Comparison of ENCODE assay signal across 1 cellular context in the genomic region with DNA sequence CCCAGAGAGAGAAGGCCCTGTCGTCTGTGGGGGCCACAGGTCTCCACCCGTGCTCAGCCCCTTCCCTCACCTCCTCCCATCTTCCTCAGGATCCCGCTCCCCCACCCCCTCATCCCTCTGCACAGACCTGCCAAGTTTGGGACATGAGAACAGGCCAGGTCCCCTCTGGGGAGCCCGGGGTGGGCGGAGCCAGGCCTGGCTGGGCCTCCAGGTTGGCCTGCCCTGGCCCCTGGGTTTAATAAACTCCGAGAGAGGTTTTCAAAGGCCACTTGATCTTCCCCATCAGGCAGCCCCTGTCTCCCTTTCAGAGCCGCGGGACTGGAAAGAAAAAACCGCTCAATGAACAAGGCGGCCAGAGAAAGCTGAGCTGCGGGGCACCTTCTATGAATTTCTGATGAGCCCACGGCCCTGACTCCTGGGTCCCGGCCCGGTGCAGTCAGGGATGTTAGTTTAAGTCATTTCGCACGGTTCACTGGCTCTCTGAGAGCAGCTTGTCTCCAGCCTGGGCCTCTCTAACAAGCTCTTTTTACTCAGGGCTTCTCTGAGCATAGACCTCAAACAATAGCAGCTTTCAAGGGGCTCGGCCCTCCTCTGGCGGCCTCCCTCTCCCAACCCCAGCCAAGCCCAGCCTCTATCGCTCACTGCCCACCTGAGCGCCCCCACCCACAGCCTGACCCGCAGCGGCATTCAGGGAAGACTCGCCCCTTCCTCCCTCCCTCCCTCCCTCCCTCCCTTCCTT.
TF ChIP-seq lines count a peak whose summit lies in the region.

No MANE protein-coding gene starts in this region.

TF ChIP-seq in SK-N-SH treated with all-trans-retinoic acid at 6 μM for 48 hours, 23 proteins besides CTCF, POLR2A, EP300 and RAD21 (continued from another document):
- TF ChIP-seq, protein P1, sequence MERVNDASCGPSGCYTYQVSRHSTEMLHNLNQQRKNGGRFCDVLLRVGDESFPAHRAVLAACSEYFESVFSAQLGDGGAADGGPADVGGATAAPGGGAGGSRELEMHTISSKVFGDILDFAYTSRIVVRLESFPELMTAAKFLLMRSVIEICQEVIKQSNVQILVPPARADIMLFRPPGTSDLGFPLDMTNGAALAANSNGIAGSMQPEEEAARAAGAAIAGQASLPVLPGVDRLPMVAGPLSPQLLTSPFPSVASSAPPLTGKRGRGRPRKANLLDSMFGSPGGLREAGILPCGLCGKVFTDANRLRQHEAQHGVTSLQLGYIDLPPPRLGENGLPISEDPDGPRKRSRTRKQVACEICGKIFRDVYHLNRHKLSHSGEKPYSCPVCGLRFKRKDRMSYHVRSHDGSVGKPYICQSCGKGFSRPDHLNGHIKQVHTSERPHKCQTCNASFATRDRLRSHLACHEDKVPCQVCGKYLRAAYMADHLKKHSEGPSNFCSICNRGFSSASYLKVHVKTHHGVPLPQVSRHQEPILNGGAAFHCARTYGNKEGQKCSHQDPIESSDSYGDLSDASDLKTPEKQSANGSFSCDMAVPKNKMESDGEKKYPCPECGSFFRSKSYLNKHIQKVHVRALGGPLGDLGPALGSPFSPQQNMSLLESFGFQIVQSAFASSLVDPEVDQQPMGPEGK (CRISPR knock-in tag; IDR thresholded peaks at IDR 0.05; ENCODE audit: borderline replicate concordance), result no peak
- TF ChIP-seq ARNTL (CRISPR knock-in tag; IDR thresholded peaks at IDR 0.05; ENCODE audit: borderline replicate concordance, low read depth), result no peak
- TF ChIP-seq ZC3H10 (CRISPR knock-in tag; IDR thresholded peaks at IDR 0.05), result no peak
- TF ChIP-seq, protein P2, sequence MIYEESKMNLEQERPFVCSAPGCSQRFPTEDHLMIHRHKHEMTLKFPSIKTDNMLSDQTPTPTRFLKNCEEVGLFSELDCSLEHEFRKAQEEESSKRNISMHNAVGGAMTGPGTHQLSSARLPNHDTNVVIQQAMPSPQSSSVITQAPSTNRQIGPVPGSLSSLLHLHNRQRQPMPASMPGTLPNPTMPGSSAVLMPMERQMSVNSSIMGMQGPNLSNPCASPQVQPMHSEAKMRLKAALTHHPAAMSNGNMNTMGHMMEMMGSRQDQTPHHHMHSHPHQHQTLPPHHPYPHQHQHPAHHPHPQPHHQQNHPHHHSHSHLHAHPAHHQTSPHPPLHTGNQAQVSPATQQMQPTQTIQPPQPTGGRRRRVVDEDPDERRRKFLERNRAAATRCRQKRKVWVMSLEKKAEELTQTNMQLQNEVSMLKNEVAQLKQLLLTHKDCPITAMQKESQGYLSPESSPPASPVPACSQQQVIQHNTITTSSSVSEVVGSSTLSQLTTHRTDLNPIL (CRISPR knock-in tag; IDR thresholded peaks at IDR 0.05; ENCODE audit: low read depth), result no peak
- TF ChIP-seq, protein P3, sequence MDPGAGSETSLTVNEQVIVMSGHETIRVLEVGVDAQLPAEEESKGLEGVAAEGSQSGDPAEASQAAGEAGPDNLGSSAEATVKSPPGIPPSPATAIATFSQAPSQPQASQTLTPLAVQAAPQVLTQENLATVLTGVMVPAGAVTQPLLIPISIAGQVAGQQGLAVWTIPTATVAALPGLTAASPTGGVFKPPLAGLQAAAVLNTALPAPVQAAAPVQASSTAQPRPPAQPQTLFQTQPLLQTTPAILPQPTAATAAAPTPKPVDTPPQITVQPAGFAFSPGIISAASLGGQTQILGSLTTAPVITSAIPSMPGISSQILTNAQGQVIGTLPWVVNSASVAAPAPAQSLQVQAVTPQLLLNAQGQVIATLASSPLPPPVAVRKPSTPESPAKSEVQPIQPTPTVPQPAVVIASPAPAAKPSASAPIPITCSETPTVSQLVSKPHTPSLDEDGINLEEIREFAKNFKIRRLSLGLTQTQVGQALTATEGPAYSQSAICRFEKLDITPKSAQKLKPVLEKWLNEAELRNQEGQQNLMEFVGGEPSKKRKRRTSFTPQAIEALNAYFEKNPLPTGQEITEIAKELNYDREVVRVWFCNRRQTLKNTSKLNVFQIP (CRISPR knock-in tag; IDR thresholded peaks at IDR 0.05; ENCODE audit: borderline replicate concordance, low read depth), result no peak
- TF ChIP-seq ESRRG (CRISPR knock-in tag; IDR thresholded peaks at IDR 0.05), result no peak
- TF ChIP-seq ISL1 (CRISPR knock-in tag; IDR thresholded peaks at IDR 0.05), result no peak
- no peak for TF ChIP-seq TCF4 (CRISPR knock-in tag; IDR thresholded peaks at IDR 0.05; ENCODE audit: borderline replicate concordance)
- TF ChIP-seq SNAI2 (CRISPR knock-in tag; IDR thresholded peaks at IDR 0.05), result no peak
- no peak for TF ChIP-seq ZFP3 (CRISPR knock-in tag; IDR thresholded peaks at IDR 0.05)
- no peak for TF ChIP-seq OSR1 (CRISPR knock-in tag; IDR thresholded peaks at IDR 0.05)
